ENCODE assay signal across 22 cellular contexts in genomic region chr5:168270446-168270845, GRCh38. TPM values are rescaled to one million over a fixed set of nuclear protein-coding genes. Genes with fewer than 3 reads are reported as not detected.
DNase-seq lines count a peak whose midpoint lies in the region; TF ChIP-seq lines count a peak whose summit lies in the region.
"Had no signal": no experiment of that assay in that cellular context is flagged by ENCODE, and none has a peak within 500 bp of the region (broad histone marks: within the 10 kb centered on the region; RNA-seq: fewer than 3 reads in every experiment).

No MANE protein-coding gene starts in this region.

- intact Hi-C loops in Caco-2 (cut with micrococcal nuclease; ENCODE audit: unreplicated experiment) = loop anchor here (1.0 to 10.0 kb wide), 7 partner anchors 18 to 304 kb away; partner anchors contain the start of gene PANK3
- intact Hi-C loops in CD4-positive, alpha-beta memory T cell (cut with micrococcal nuclease) = no loop called here
- intact Hi-C loops in activated T-helper 2 cell treated with anti-CD3 and anti-CD28 coated beads, Interferon-gamma antibody, Interleukin-2, Interleukin-4, amounts not matched to agents 10 μg/mL and 5 μg/mL and 100 μg/mL, durations not matched to agents 14 hours and 24 hours and 36 hours (cut with micrococcal nuclease) = no loop called here

- peak; percentile 85 to 91 for DNase-seq in Caco-2
- DNase-seq in LoVo (ENCODE audit: low spot score) = peak; percentile 52
- peak; percentile 68 for DNase-seq in fibroblast of pulmonary artery (ENCODE audit: low read depth)
- DNase-seq in non-pigmented ciliary epithelial cell (ENCODE audit: low read depth) = peak; percentile 42
- DNase-seq in CD4-positive, alpha-beta memory T cell = no peak
- no peak for DNase-seq in NCI-H2227 (lab: John Stamatoyannopoulos, UW; ENCODE audit: unreplicated experiment)
- no peak for DNase-seq in cerebellum (ENCODE audit: low spot score)
- no peak for DNase-seq in activated T-helper 2 cell treated with anti-CD3 and anti-CD28 coated beads, Interferon-gamma antibody, Interleukin-2, Interleukin-4, amounts not matched to agents 10 μg/mL and 5 μg/mL and 100 μg/mL, durations not matched to agents 14 hours and 24 hours and 36 hours (ENCODE audit: low spot score)
- DNase-seq: activated CD4-positive, alpha-beta T cell treated with anti-CD3 and anti-CD28 coated beads, Interleukin-2, amount 50 U/mL, for 48 hours; activated naive CD4-positive, alpha-beta T cell treated with Interleukin-2 at 50 U/mL for 16 hours; activated T-cell treated with anti-CD3 and anti-CD28 coated beads for 4 hours; anterior cingulate cortex; CD8-positive, alpha-beta T cell; kidney; natural killer cell; NCI-H526; posterior cingulate gyrus; SHP77 treated with DMSO at 0.1 percent for 48 hours; stimulated activated CD4-positive, alpha-beta T cell treated with anti-CD3 and anti-CD28 coated beads, Interleukin-4, amount 100 ng/mL, for 1 hour; T-helper 17 cell had no signal

- peak overlapping the region; percentile 83 for H3K4me3 Mint-ChIP-seq in Caco-2 (ENCODE audit: unreplicated experiment)
- no peak overlapping the region for H3K4me3 Mint-ChIP-seq in CD4-positive, alpha-beta memory T cell
- no peak overlapping the region for H3K4me3 Mint-ChIP-seq in activated T-helper 2 cell treated with anti-CD3 and anti-CD28 coated beads, Interferon-gamma antibody, Interleukin-2, Interleukin-4, amounts not matched to agents 10 μg/mL and 5 μg/mL and 100 μg/mL, durations not matched to agents 14 hours and 24 hours and 36 hours (ENCODE audit: low read depth)
- H3K4me3 Mint-ChIP-seq: CD8-positive, alpha-beta T cell; natural killer cell; T-helper 17 cell had no signal

- H3K27ac Mint-ChIP-seq in Caco-2 (ENCODE audit: unreplicated experiment) = peak overlapping the region; percentile 86
- H3K27ac Mint-ChIP-seq in CD4-positive, alpha-beta memory T cell = no peak overlapping the region
- H3K27ac Mint-ChIP-seq in activated T-helper 2 cell treated with anti-CD3 and anti-CD28 coated beads, Interferon-gamma antibody, Interleukin-2, Interleukin-4, amounts not matched to agents 10 μg/mL and 5 μg/mL and 100 μg/mL, durations not matched to agents 14 hours and 24 hours and 36 hours = no peak overlapping the region
- H3K27ac Mint-ChIP-seq: CD8-positive, alpha-beta T cell; natural killer cell; T-helper 17 cell had no signal

- no peak for TF ChIP-seq CTCF in Caco-2 (IDR thresholded peaks at IDR 0.05; ENCODE audit: insufficient read depth in 1 of 2, low read depth in 1 of 2, low read length in 1 of 2, severe bottlenecking in 1 of 2, unreplicated experiment in 1 of 2)
- no peak for TF ChIP-seq CTCF in fibroblast of pulmonary artery (IDR thresholded peaks at IDR 0.05; ENCODE audit: low read length, missing control alignments)

- CTCF ChIA-PET in Caco-2 (lab: Charles Lee) = interaction anchor here (0.5 to 3.4 kb wide), 13 partner anchors 11 to 188 kb away, joined by 3 to 25 read pairs (median 5); partner anchors contain the start of gene WWC1
- CTCF ChIA-PET in CD4-positive, alpha-beta memory T cell (lab: Charles Lee; ENCODE audit: partially characterized antibody) = interaction anchor here (0.6 to 2.2 kb wide), 20 partner anchors 9 to 1311 kb away, joined by 3 to 14 read pairs (median 4); no protein-coding TSS in a partner anchor

- H3K9me3 Mint-ChIP-seq in Caco-2 (ENCODE audit: unreplicated experiment) = no peaks in the 10 kb centered on the region
- H3K9me3 Mint-ChIP-seq in CD4-positive, alpha-beta memory T cell = no peaks in the 10 kb centered on the region
- H3K9me3 Mint-ChIP-seq in activated T-helper 2 cell treated with anti-CD3 and anti-CD28 coated beads, Interferon-gamma antibody, Interleukin-2, Interleukin-4, amounts not matched to agents 10 μg/mL and 5 μg/mL and 100 μg/mL, durations not matched to agents 14 hours and 24 hours and 36 hours = no peaks in the 10 kb centered on the region
- H3K9me3 Mint-ChIP-seq: natural killer cell had no signal

- H3K27me3 Mint-ChIP-seq in Caco-2 (ENCODE audit: insufficient read depth, unreplicated experiment) = no peaks in the 10 kb centered on the region
- H3K27me3 Mint-ChIP-seq in CD4-positive, alpha-beta memory T cell = peaks cover 3 to 19% of the 10 kb centered on the region in 2 donors
- H3K27me3 Mint-ChIP-seq in activated T-helper 2 cell treated with anti-CD3 and anti-CD28 coated beads, Interferon-gamma antibody, Interleukin-2, Interleukin-4, amounts not matched to agents 10 μg/mL and 5 μg/mL and 100 μg/mL, durations not matched to agents 14 hours and 24 hours and 36 hours (ENCODE audit: low read depth) = peaks cover 20% of the 10 kb centered on the region

- H3K36me3 ChIP-seq in Caco-2 (ENCODE audit: control insufficient read depth, insufficient read depth, low read length) = no peaks in the 10 kb centered on the region
- no peaks in the 10 kb centered on the region for H3K36me3 ChIP-seq in CD4-positive, alpha-beta memory T cell (ENCODE audit: insufficient read depth, low read length)
- H3K36me3 ChIP-seq: vagina had no signal

- peaks cover 42% of the 10 kb centered on the region for H3K4me1 Mint-ChIP-seq in Caco-2 (ENCODE audit: low read depth, unreplicated experiment)
- peaks cover 7 to 14% (median 11%) of the 10 kb centered on the region in 4 donors for H3K4me1 Mint-ChIP-seq in CD4-positive, alpha-beta memory T cell
- peaks cover 3% of the 10 kb centered on the region for H3K4me1 Mint-ChIP-seq in activated T-helper 2 cell treated with anti-CD3 and anti-CD28 coated beads, Interferon-gamma antibody, Interleukin-2, Interleukin-4, amounts not matched to agents 10 μg/mL and 5 μg/mL and 100 μg/mL, durations not matched to agents 14 hours and 24 hours and 36 hours (ENCODE audit: low read depth)

- H3K27ac ChIP-seq in CD4-positive, alpha-beta memory T cell (ENCODE audit: low read depth, low read length) = no peak overlapping the region
- H3K27ac ChIP-seq: vagina had no signal

- peaks cover 23% of the 10 kb centered on the region for H3K4me1 ChIP-seq in Caco-2
- H3K4me1 ChIP-seq in CD4-positive, alpha-beta memory T cell (ENCODE audit: insufficient read depth, low read length) = peaks cover 10% of the 10 kb centered on the region

- H3K9me3 ChIP-seq in Caco-2 = no peaks in the 10 kb centered on the region
- H3K9me3 ChIP-seq in CD4-positive, alpha-beta memory T cell (ENCODE audit: control insufficient read depth in 1 of 2, low read length in 2 of 2) = no peaks in the 10 kb centered on the region
- H3K9me3 ChIP-seq: vagina had no signal

- POLR2A ChIA-PET in Caco-2 (lab: Charles Lee) = interaction anchor here (0.7 to 1.3 kb wide), 7 partner anchors 12 to 58 kb away, joined by 3 to 11 read pairs (median 3); partner anchors contain the start of gene WWC1
- POLR2A ChIA-PET in CD4-positive, alpha-beta memory T cell (lab: Charles Lee; ENCODE audit: partially characterized antibody) = no interaction called here

- H3K27me3 ChIP-seq in Caco-2 (replicated peaks; ENCODE audit: control insufficient read depth, insufficient read depth, low read length) = no peaks in the 10 kb centered on the region
- no peaks in the 10 kb centered on the region for H3K27me3 ChIP-seq in CD4-positive, alpha-beta memory T cell (ENCODE audit: insufficient read depth, low read length)
- H3K27me3 ChIP-seq: vagina had no signal

- peaks cover 8% of the 10 kb centered on the region for H3K36me3 Mint-ChIP-seq in Caco-2 (ENCODE audit: insufficient read depth, unreplicated experiment)
- H3K36me3 Mint-ChIP-seq in CD4-positive, alpha-beta memory T cell = no peaks in the 10 kb centered on the region
- H3K36me3 Mint-ChIP-seq in activated T-helper 2 cell treated with anti-CD3 and anti-CD28 coated beads, Interferon-gamma antibody, Interleukin-2, Interleukin-4, amounts not matched to agents 10 μg/mL and 5 μg/mL and 100 μg/mL, durations not matched to agents 14 hours and 24 hours and 36 hours (ENCODE audit: low read depth) = no peaks in the 10 kb centered on the region
- H3K36me3 Mint-ChIP-seq: CD8-positive, alpha-beta T cell; natural killer cell had no signal

- no TSS peak for BruUV-seq in Caco-2 (replicated peaks; lab: Mats Ljungman, UMichigan)

- H3K4me3 ChIP-seq in Caco-2 (ENCODE audit: low read depth, low read length) (no peak overlapping the region), fibroblast of pulmonary artery (replicated peaks; ENCODE audit: low read depth, low read length) (no peak overlapping the region)
- no peak overlapping the region for H3K4me3 ChIP-seq in CD4-positive, alpha-beta memory T cell (ENCODE audit: low read length in 2 of 2)
- H3K4me3 ChIP-seq: skin epidermis, vagina had no signal

RNA-seq across cellular contexts. Expression of gene WWC1, which starts 21.0 kb away (rescaled TPM):
- total RNA-seq in Caco-2 (2022) (108 and 109 TPM in 2 replicates), cerebellum (20.1 TPM)
- 1 to 10 TPM; 2.0 to 2.7 TPM for total RNA-seq in CD4-positive, alpha-beta memory T cell
- under 1 TPM; 0.22 to 0.98 TPM for polyA plus RNA-seq in CD4-positive, alpha-beta memory T cell
- total RNA-seq in activated T-helper 2 cell treated with anti-CD3 and anti-CD28 coated beads, Interferon-gamma antibody, Interleukin-2, Interleukin-4, amounts not matched to agents 10 μg/mL and 5 μg/mL and 100 μg/mL, durations not matched to agents 14 hours and 24 hours and 36 hours = 0.09 and 0.59 TPM in 2 replicates
- total RNA-seq: CD8-positive, alpha-beta T cell had no signal

Comparison
In these comparisons a context has a peak if more than half of its experiments do, and no peak if none do; other contexts are left out.
1. DNase-seq: peak in Caco-2 (2 of 2), LoVo (single experiment), fibroblast of pulmonary artery (single experiment) and non-pigmented ciliary epithelial cell (single experiment); none in CD4-positive, alpha-beta memory T cell (0 of 5), NCI-H2227 (single experiment), cerebellum (single experiment) and activated T-helper 2 cell treated with anti-CD3 and anti-CD28 coated beads, Interferon-gamma antibody, Interleukin-2, Interleukin-4, amounts not matched to agents 10 μg/mL and 5 μg/mL and 100 μg/mL, durations not matched to agents 14 hours and 24 hours and 36 hours (single experiment).